ENCODE assay signal across 1 cellular context in the genomic region with DNA sequence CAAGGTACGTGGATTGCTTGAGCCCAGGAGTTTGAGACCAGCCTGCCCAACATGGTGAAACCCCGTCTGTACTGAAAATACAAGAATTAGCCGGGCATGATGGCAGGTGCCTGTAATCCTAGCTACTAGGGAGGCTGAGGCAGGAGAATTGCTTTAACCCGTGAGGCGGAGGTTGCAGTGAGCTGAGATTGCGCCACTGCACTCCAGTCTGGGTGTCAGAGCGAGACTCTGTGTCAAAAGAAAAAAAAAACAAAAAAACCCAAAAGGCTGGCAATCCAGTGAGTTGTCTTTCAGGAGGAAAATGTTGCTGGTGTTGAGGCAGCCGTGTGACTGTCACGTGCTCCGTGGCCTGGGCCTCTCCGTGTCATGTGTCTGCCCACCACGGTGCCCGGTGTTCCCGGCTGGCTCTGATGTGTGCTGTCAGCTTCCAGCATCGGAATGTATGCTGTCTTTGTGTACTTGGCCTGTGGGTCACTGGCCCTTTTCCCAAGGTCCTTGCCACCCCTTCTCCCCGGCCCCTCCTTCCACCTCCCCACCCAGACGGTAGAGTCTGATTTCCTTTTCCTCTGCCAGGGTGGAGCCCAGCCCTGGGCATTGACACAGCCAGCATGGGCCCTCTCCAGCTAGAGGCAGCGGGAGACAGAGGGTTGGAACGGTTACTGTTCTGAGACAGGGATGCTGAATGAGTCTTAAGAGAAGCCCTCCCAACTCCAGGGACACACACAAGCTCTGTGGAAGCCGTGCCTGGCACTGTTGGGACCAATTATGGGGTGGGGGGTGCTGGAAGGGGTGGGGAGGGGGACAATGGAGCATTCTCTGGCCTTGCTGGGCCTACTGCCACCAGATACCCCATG.
TF ChIP-seq lines count a peak whose summit lies in the region.

No MANE protein-coding gene starts in this region.

TF ChIP-seq in WTC11, 78 proteins besides CTCF, POLR2A, EP300 and RAD21 (continued from another document):
- TF ChIP-seq MXD4 (CRISPR knock-in tag; IDR thresholded peaks at IDR 0.05; ENCODE audit: borderline replicate concordance), result no peak
- TF ChIP-seq FOXJ3 (CRISPR knock-in tag; IDR thresholded peaks at IDR 0.05; ENCODE audit: borderline replicate concordance), result no peak
- no peak for TF ChIP-seq NR2C2 (CRISPR knock-in tag; IDR thresholded peaks at IDR 0.05)
